Comparison of ENCODE assay signal across 11 cellular contexts in the genomic region with DNA sequence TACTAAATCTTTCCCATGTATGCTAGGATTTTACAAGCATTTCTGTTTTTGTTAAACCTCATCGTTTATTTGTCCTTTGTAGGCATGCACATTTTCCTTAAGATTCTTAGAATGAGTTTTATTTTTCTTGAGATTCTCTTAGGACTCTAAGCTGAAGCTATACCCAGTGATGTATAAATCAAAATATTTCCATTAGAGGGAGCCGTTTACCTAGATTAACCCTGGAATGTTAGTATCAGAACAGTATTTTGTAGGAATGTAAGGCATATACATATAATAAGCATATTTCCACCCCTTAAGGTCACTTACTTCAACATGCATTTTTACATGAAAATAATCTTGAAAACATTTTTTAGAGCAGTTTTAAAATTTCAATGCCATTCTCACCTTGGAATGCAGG. TPM values are rescaled to one million over a fixed set of nuclear protein-coding genes. Genes with fewer than 3 reads are reported as not detected.
DNase-seq lines count a peak whose midpoint lies in the region; ATAC-seq, FAIRE-seq and TF ChIP-seq lines count a peak whose summit lies in the region.
"Had no signal": no experiment of that assay in that cellular context is flagged by ENCODE, and none has a peak within 500 bp of the region (broad histone marks: within the 10 kb centered on the region; RNA-seq: fewer than 3 reads in every experiment).

No MANE protein-coding gene starts in this region.

- no peak overlapping the region for H3K4me3 Mint-ChIP-seq in activated CD4-positive, alpha-beta memory T cell treated with anti-CD3 and anti-CD28 coated beads for 36 hours

- intact Hi-C loops in activated CD4-positive, alpha-beta memory T cell treated with anti-CD3 and anti-CD28 coated beads for 36 hours (cut with micrococcal nuclease), result loop anchor here (2.0 kb wide), 1 partner anchor 280 kb away; no protein-coding TSS in a partner anchor

- no peaks in the 10 kb centered on the region for H3K4me1 Mint-ChIP-seq in activated CD4-positive, alpha-beta memory T cell treated with anti-CD3 and anti-CD28 coated beads for 36 hours (ENCODE audit: low read depth)

- H3K36me3 Mint-ChIP-seq in activated CD4-positive, alpha-beta memory T cell treated with anti-CD3 and anti-CD28 coated beads for 36 hours, result no peaks in the 10 kb centered on the region

- in situ Hi-C loops in G401 (cut with HindIII; ENCODE audit: low sequenced_read_pairs), result no loop called here

- no peak overlapping the region for H3K27ac ChIP-seq in VCaP
- H3K27ac ChIP-seq: coronary artery, SJCRH30, skin epidermis had no signal

- no peak for FAIRE-seq in D721Med (lab: Jason Lieb, UNC)

- no peak overlapping the region for H3K27ac Mint-ChIP-seq in activated CD4-positive, alpha-beta memory T cell treated with anti-CD3 and anti-CD28 coated beads for 36 hours

- DNase-seq in D721Med (ENCODE audit: insufficient read length, low spot score) (no peak), KG1 (lab: John Stamatoyannopoulos, UW) (peak; percentile 5), left lobe of liver (ENCODE audit: low spot score) (no peak), mesenteric fat pad (ENCODE audit: low spot score) (no peak), G401 (ENCODE audit: low spot score) (no peak)
- DNase-seq in activated CD4-positive, alpha-beta memory T cell treated with anti-CD3 and anti-CD28 coated beads for 36 hours, result no peak

- H3K27me3 Mint-ChIP-seq in activated CD4-positive, alpha-beta memory T cell treated with anti-CD3 and anti-CD28 coated beads for 36 hours, result no peaks in the 10 kb centered on the region

- peak; percentile 54 for ATAC-seq in left lobe of liver
- ATAC-seq in GM18861 (IDR thresholded peaks at IDR 0.05; ENCODE audit: unreplicated experiment), result no peak

- CTCF ChIA-PET in activated CD4-positive, alpha-beta memory T cell treated with anti-CD3 and anti-CD28 coated beads for 36 hours (lab: Charles Lee), result no interaction called here

- peak; percentile 38 for TF ChIP-seq CTCF in D721Med (IDR thresholded peaks at IDR 0.05; ENCODE audit: insufficient read depth, missing control alignments)
- TF ChIP-seq CTCF in VCaP (conservative IDR thresholded peaks at IDR 0.05), result peak; percentile 53

- POLR2A ChIA-PET in activated CD4-positive, alpha-beta memory T cell treated with anti-CD3 and anti-CD28 coated beads for 36 hours (lab: Charles Lee), result no interaction called here

- no peaks in the 10 kb centered on the region for H3K9me3 Mint-ChIP-seq in activated CD4-positive, alpha-beta memory T cell treated with anti-CD3 and anti-CD28 coated beads for 36 hours

RNA-seq across cellular contexts. Expression of a gene that starts 35.2 kb away (rescaled TPM):
- total RNA-seq in left lobe of liver (9.4 TPM), mesenteric fat pad (37.3 TPM)
- total RNA-seq in activated CD4-positive, alpha-beta memory T cell treated with anti-CD3 and anti-CD28 coated beads for 36 hours, result 1 to 10 TPM; 1.3 TPM
- 9.6 and 10.9 TPM in 2 replicates for total RNA-seq in G401 (2014; rRNA removed; shearing (Covaris generic))
